ENCODE assay signal across 8 cellular contexts in genomic region chr11:102733232-102733875, GRCh38. TPM values are rescaled to one million over a fixed set of nuclear protein-coding genes. Genes with fewer than 3 reads are reported as not detected.
DNase-seq lines count a peak whose midpoint lies in the region; ATAC-seq and TF ChIP-seq lines count a peak whose summit lies in the region.

No MANE protein-coding gene starts in this region.

- H3K9me3 ChIP-seq in SJCRH30 (replicated peaks): no peaks in the 10 kb centered on the region

- no peak overlapping the region for H2AFZ ChIP-seq in GM23338

- H3K4me3 ChIP-seq in GM23338 (no peak overlapping the region), SJCRH30 (no peak overlapping the region)

- no peaks in the 10 kb centered on the region for H3F3A ChIP-seq in GM23338 (replicated peaks; ENCODE audit: low read depth)

- H3K27ac Mint-ChIP-seq in GM23338 (no peak overlapping the region), chondrocyte (ENCODE audit: unreplicated experiment) (no peak overlapping the region)
- no peak overlapping the region for H3K27ac Mint-ChIP-seq in effector memory CD8-positive, alpha-beta T cell

- H4K20me1 ChIP-seq in GM23338 (replicated peaks; ENCODE audit: insufficient read depth): no peaks in the 10 kb centered on the region

- H3K27me3 Mint-ChIP-seq in activated T-cell treated with anti-CD3 and anti-CD28 coated beads, Interleukin-2, amount 50 U/mL, for 4 hours (ENCODE audit: low read depth): peaks cover 9% of the 10 kb centered on the region
- H3K27me3 Mint-ChIP-seq in GM23338 (ENCODE audit: insufficient read depth, low read depth, poor library complexity): no peaks in the 10 kb centered on the region
- H3K27me3 Mint-ChIP-seq in chondrocyte (ENCODE audit: low read depth): no peaks in the 10 kb centered on the region
- peaks cover 15% of the 10 kb centered on the region in 2 donors for H3K27me3 Mint-ChIP-seq in effector memory CD8-positive, alpha-beta T cell

- H3K4me1 ChIP-seq in GM23338 (ENCODE audit: insufficient read depth) (no peaks in the 10 kb centered on the region), SJCRH30 (no peaks in the 10 kb centered on the region)

- DNase-seq in activated T-cell treated with anti-CD3 and anti-CD28 coated beads for 48 hours (ENCODE audit: low read depth) (peak; percentile 37), GM23338 (ENCODE audit: low spot score) (peak; percentile 85), KG1 (lab: John Stamatoyannopoulos, UW) (peak; percentile 59), SJCRH30 (peak; percentile 51 to 76), chondrocyte (ENCODE audit: low spot score) (no peak), mucosa of gallbladder (ENCODE audit: low spot score) (peak; percentile 46)
- DNase-seq in activated T-cell treated with anti-CD3 and anti-CD28 coated beads, Interleukin-2, amount 50 U/mL, for 4 hours: no peak
- DNase-seq in effector memory CD8-positive, alpha-beta T cell: no peak

- no peak overlapping the region for H3K4me3 Mint-ChIP-seq in activated T-cell treated with anti-CD3 and anti-CD28 coated beads, Interleukin-2, amount 50 U/mL, for 4 hours
- H3K4me3 Mint-ChIP-seq in GM23338 (no peak overlapping the region), chondrocyte (ENCODE audit: unreplicated experiment) (no peak overlapping the region)
- H3K4me3 Mint-ChIP-seq in effector memory CD8-positive, alpha-beta T cell: no peak overlapping the region

- H3K9me2 ChIP-seq in GM23338 (ENCODE audit: insufficient read depth): no peaks in the 10 kb centered on the region

- no peaks in the 10 kb centered on the region for H3K4me1 Mint-ChIP-seq in activated T-cell treated with anti-CD3 and anti-CD28 coated beads, Interleukin-2, amount 50 U/mL, for 4 hours (ENCODE audit: low read depth)
- H3K4me1 Mint-ChIP-seq in GM23338 (no peaks in the 10 kb centered on the region; the same call in 2 of the 3 replicates), chondrocyte (ENCODE audit: low read depth) (no peaks in the 10 kb centered on the region)
- H3K4me1 Mint-ChIP-seq in effector memory CD8-positive, alpha-beta T cell (ENCODE audit: low read depth in 2 of 2): no peaks in the 10 kb centered on the region

- H3K36me3 ChIP-seq in GM23338 (ENCODE audit: insufficient read depth) (no peaks in the 10 kb centered on the region), SJCRH30 (no peaks in the 10 kb centered on the region)

- H3K27me3 ChIP-seq in GM23338 (ENCODE audit: insufficient read depth) (no peaks in the 10 kb centered on the region), SJCRH30 (no peaks in the 10 kb centered on the region)

- no peak for ATAC-seq in activated T-cell treated with anti-CD3 and anti-CD28 coated beads, Interleukin-2, amount 50 U/mL, for 4 hours
- ATAC-seq in GM23338: peak; percentile 99
- ATAC-seq in effector memory CD8-positive, alpha-beta T cell (replicated peaks): no peak

- peak; percentile 96 to 97 for TF ChIP-seq CTCF in GM23338 (conservative IDR thresholded peaks at IDR 0.05; ENCODE audit: low read depth in 2 of 2)
- peak; percentile 87 for TF ChIP-seq CTCF in chondrocyte (IDR thresholded peaks at IDR 0.05)

- H3K9me3 Mint-ChIP-seq in activated T-cell treated with anti-CD3 and anti-CD28 coated beads, Interleukin-2, amount 50 U/mL, for 4 hours: no peaks in the 10 kb centered on the region
- no peaks in the 10 kb centered on the region for H3K9me3 Mint-ChIP-seq in GM23338
- peaks cover 4% of the 10 kb centered on the region for H3K9me3 Mint-ChIP-seq in chondrocyte (ENCODE audit: low read depth)
- no peaks in the 10 kb centered on the region for H3K9me3 Mint-ChIP-seq in effector memory CD8-positive, alpha-beta T cell

- no peak overlapping the region for H3K27ac ChIP-seq in GM23338 (ENCODE audit: low read depth)
- no peak overlapping the region for H3K27ac ChIP-seq in SJCRH30

- no peak overlapping the region for H3K4me2 ChIP-seq in GM23338

- H3K36me3 Mint-ChIP-seq in activated T-cell treated with anti-CD3 and anti-CD28 coated beads, Interleukin-2, amount 50 U/mL, for 4 hours (ENCODE audit: insufficient read depth): no peaks in the 10 kb centered on the region
- no peaks in the 10 kb centered on the region for H3K36me3 Mint-ChIP-seq in GM23338 (ENCODE audit: low read depth)
- H3K36me3 Mint-ChIP-seq in chondrocyte (ENCODE audit: low read depth): peaks cover 3% of the 10 kb centered on the region
- no peaks in the 10 kb centered on the region for H3K36me3 Mint-ChIP-seq in effector memory CD8-positive, alpha-beta T cell (ENCODE audit: insufficient read depth)

- H3K79me2 ChIP-seq in GM23338 (replicated peaks; ENCODE audit: insufficient read depth): no peaks in the 10 kb centered on the region

TF ChIP-seq in GM23338, 12 proteins besides CTCF, POLR2A, EP300 and RAD21:
- TF ChIP-seq JUNB (IDR thresholded peaks at IDR 0.05; ENCODE audit: unreplicated experiment) (no peak), ETS1 (IDR thresholded peaks at IDR 0.05) (no peak), CREB1 (CRISPR knock-in tag; IDR thresholded peaks at IDR 0.05; ENCODE audit: low read depth) (peak; percentile 45; the same call in 1 of the 2 replicates)

RNA-seq across cellular contexts. Expression of gene MMP8, which starts 8.6 kb away (rescaled TPM):
- total RNA-seq in activated T-cell treated with anti-CD3 and anti-CD28 coated beads, Interleukin-2, amount 50 U/mL, for 4 hours: not detected
- not detected in 2 replicates for total RNA-seq in GM23338 (2014; rRNA removed; shearing (Covaris generic))
- polyA plus RNA-seq in GM23338 (2016; fragmentation: Nextera tagmentation; extraction: Ambion mirVana): not detected in 2 replicates
- total RNA-seq in SJCRH30 (2014; rRNA removed; shearing (Covaris generic)): not detected in 2 replicates
- total RNA-seq in chondrocyte: not detected in 3 replicates
- total RNA-seq in mucosa of gallbladder: not detected

RNA-seq across cellular contexts. Expression of gene MMP27, which starts 27.8 kb away (rescaled TPM):
- not detected for total RNA-seq in activated T-cell treated with anti-CD3 and anti-CD28 coated beads, Interleukin-2, amount 50 U/mL, for 4 hours
- total RNA-seq in GM23338 (2014; rRNA removed; shearing (Covaris generic)): not detected in 2 replicates
- not detected in 2 replicates for polyA plus RNA-seq in GM23338 (2016; fragmentation: Nextera tagmentation; extraction: Ambion mirVana)
- not detected in 2 replicates for total RNA-seq in SJCRH30 (2014; rRNA removed; shearing (Covaris generic))
- total RNA-seq in chondrocyte (not detected in 3 replicates), mucosa of gallbladder (not detected)

RNA-seq across cellular contexts. Expression of gene MMP10, which starts 47.1 kb away (rescaled TPM):
- under 1 TPM in 1 of 3 donors, not detected in 2; 0.42 TPM for total RNA-seq in activated T-cell treated with anti-CD3 and anti-CD28 coated beads, Interleukin-2, amount 50 U/mL, for 4 hours
- total RNA-seq in GM23338 (2014; rRNA removed; shearing (Covaris generic)): 0.10 and 0.31 TPM in 2 replicates
- polyA plus RNA-seq in GM23338 (2016; fragmentation: Nextera tagmentation; extraction: Ambion mirVana): not detected in 2 replicates
- total RNA-seq in SJCRH30 (2014; rRNA removed; shearing (Covaris generic)): not detected in 2 replicates
- total RNA-seq in chondrocyte: 0.15 to 0.26 TPM in 2 of 3 replicates, not detected in the other
- total RNA-seq in mucosa of gallbladder: not detected

Comparison
In these comparisons a context has a peak if more than half of its experiments do, and no peak if none do; other contexts are left out.
1. DNase-seq: peak in activated T-cell treated with anti-CD3 and anti-CD28 coated beads for 48 hours (single experiment), GM23338 (single experiment), KG1 (single experiment), SJCRH30 (2 of 2) and mucosa of gallbladder (single experiment); none in activated T-cell treated with anti-CD3 and anti-CD28 coated beads, Interleukin-2, amount 50 U/mL, for 4 hours (single experiment), chondrocyte (single experiment) and effector memory CD8-positive, alpha-beta T cell (0 of 3).